ENCODE assay signal across 8 cellular contexts in the genomic region with DNA sequence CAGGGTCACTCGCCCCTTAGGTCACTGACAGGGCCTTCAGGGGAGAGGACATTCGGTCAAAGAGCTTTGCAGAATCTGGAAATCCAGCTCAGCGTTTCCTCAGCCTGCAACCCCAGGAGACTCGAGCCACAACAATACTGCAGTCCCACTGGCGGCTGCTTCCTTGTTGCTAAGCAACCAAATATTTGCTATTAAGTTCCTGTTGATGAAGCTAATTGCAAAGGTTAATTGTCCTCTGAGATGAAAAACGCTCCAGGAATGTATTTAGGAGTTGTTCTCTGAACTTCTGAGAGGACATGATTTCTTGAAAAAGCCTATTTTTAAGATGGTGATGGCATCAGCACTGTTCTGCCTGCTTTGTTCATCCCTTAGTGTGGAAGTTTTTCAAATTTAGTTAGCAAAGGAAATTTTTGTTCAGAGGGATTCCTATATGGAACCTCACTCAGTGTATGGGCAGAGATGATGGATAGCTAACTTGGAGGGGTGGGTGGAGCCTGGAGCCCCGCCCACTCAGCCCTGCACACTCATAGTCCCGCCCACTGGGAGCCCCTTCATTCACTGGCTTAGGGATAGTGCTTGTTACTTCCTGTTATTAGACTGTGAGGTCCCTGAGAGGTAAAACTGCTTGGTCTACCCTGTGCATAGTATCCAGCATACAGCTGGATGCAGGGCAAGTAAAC.
DNase-seq lines count a peak whose midpoint lies in the region; ATAC-seq, FAIRE-seq and TF ChIP-seq lines count a peak whose summit lies in the region.

No MANE protein-coding gene starts in this region.

- H3K4me3 ChIP-seq in cardiac fibroblast (replicated peaks in 1 of 2; ENCODE audit: low read depth in 2 of 2, low read length in 2 of 2) (no peak overlapping the region), mesenchymal stem cell (ENCODE audit: insufficient read depth in 1 of 2, low read depth in 1 of 2, low read length in 2 of 2) (no peak overlapping the region), upper lobe of right lung (no peak overlapping the region)

- peaks cover 6% of the 10 kb centered on the region for H3K9me3 ChIP-seq in mesenchymal stem cell (ENCODE audit: control insufficient read depth, low read length)
- H3K9me3 ChIP-seq in upper lobe of right lung, result no peaks in the 10 kb centered on the region

- H3K4me1 ChIP-seq in mesenchymal stem cell (ENCODE audit: control insufficient read depth, insufficient read depth, low read depth, low read length), result peaks cover 2% of the 10 kb centered on the region
- peaks cover 11% of the 10 kb centered on the region for H3K4me1 ChIP-seq in upper lobe of right lung

- H3K4me2 ChIP-seq in mesenchymal stem cell (ENCODE audit: low read length, poor library complexity, severe bottlenecking), result no peak overlapping the region

- H3K23ac ChIP-seq in mesenchymal stem cell (ENCODE audit: low read length in 2 of 2), result no peak overlapping the region

- FAIRE-seq in H54 (lab: Jason Lieb, UNC), result no peak

- H2AK5ac ChIP-seq in mesenchymal stem cell (ENCODE audit: low read length, severe bottlenecking), result no peak overlapping the region

- H3K79me1 ChIP-seq in mesenchymal stem cell (replicated peaks; ENCODE audit: low read length, poor library complexity, severe bottlenecking), result no peaks in the 10 kb centered on the region

- intact Hi-C loops in upper lobe of right lung (cut with DNase I), result no loop called here

- H2BK15ac ChIP-seq in mesenchymal stem cell (ENCODE audit: low read depth, poor library complexity, severe bottlenecking), result no peak overlapping the region

- TF ChIP-seq CTCF in cardiac fibroblast (IDR thresholded peaks at IDR 0.05; ENCODE audit: low read depth, low read length), result no peak
- TF ChIP-seq CTCF in upper lobe of right lung (IDR thresholded peaks at IDR 0.05), result no peak

- peaks cover 30 to 40% of the 10 kb centered on the region in 2 experiments for H3K27me3 ChIP-seq in mesenchymal stem cell (ENCODE audit: control insufficient read depth in 1 of 2, insufficient read depth in 1 of 2, low read length in 2 of 2)
- H3K27me3 ChIP-seq in upper lobe of right lung, result no peaks in the 10 kb centered on the region

- H4K8ac ChIP-seq in mesenchymal stem cell (ENCODE audit: low read length), result peak overlapping the region; percentile 56

- H3K18ac ChIP-seq in mesenchymal stem cell (ENCODE audit: low read depth in 1 of 2, low read length in 2 of 2), result no peak overlapping the region

- H4K91ac ChIP-seq in mesenchymal stem cell (ENCODE audit: low read length), result no peak overlapping the region

- no peaks in the 10 kb centered on the region for H3K36me3 ChIP-seq in mesenchymal stem cell (ENCODE audit: control insufficient read depth in 1 of 2, insufficient read depth in 2 of 2, low read depth in 1 of 2, low read length in 2 of 2)
- H3K36me3 ChIP-seq in upper lobe of right lung, result no peaks in the 10 kb centered on the region

- H3K4ac ChIP-seq in mesenchymal stem cell (ENCODE audit: low read depth in 1 of 2, low read length in 2 of 2), result no peak overlapping the region

- H3K9ac ChIP-seq in mesenchymal stem cell (ENCODE audit: low read length), result peak overlapping the region; percentile 61

- no peak for TF ChIP-seq POLR2A in H54 (IDR thresholded peaks at IDR 0.05; ENCODE audit: low read depth, low read length)

- H2BK120ac ChIP-seq in mesenchymal stem cell (ENCODE audit: low read depth, low read length), result no peak overlapping the region

- no peak overlapping the region for H2BK12ac ChIP-seq in mesenchymal stem cell (ENCODE audit: low read length in 2 of 2)

- ATAC-seq in GM21360 (IDR thresholded peaks at IDR 0.05; ENCODE audit: unreplicated experiment), result peak; percentile 78
- ATAC-seq in upper lobe of right lung, result peak; percentile 62

- no peak overlapping the region for H3K14ac ChIP-seq in mesenchymal stem cell (ENCODE audit: low read length in 2 of 2)

- no peak overlapping the region for H2BK5ac ChIP-seq in mesenchymal stem cell (ENCODE audit: low read depth, low read length, poor library complexity, severe bottlenecking)

- no peak overlapping the region for H2AFZ ChIP-seq in mesenchymal stem cell (ENCODE audit: low read depth, low read length)

- H3K27ac ChIP-seq in mesenchymal stem cell (ENCODE audit: low read length, poor library complexity, severe bottlenecking), result no peak overlapping the region
- H3K27ac ChIP-seq in upper lobe of right lung, result no peak overlapping the region

- DNase-seq in COLO668 (lab: John Stamatoyannopoulos, UW; ENCODE audit: unreplicated experiment) (peak; percentile 39), NCI-H526 treated with DMSO at 0.1 percent for 48 hours (lab: John Stamatoyannopoulos, UW) (peak; percentile 9), cardiac fibroblast (ENCODE audit: low read depth in 2 of 2) (peak; percentile 6 to 29), mesenchymal stem cell (peak; percentile 85), upper lobe of right lung (no peak), ureter (ENCODE audit: low spot score) (no peak), H54 (ENCODE audit: insufficient read length, low spot score) (no peak)

- 18% methylated on average over 8 of the region's 8 CpGs for WGBS in mesenchymal stem cell

Comparison
In these comparisons a context has a peak if more than half of its experiments do, and no peak if none do; other contexts are left out.
1. DNase-seq: peak in COLO668 (single experiment), NCI-H526 treated with DMSO at 0.1 percent for 48 hours (single experiment), cardiac fibroblast (2 of 2) and mesenchymal stem cell (single experiment); none in upper lobe of right lung (single experiment), ureter (single experiment) and H54 (single experiment).